Comparison of ENCODE assay signal across 24 cellular contexts in genomic region chr5:146690880-146691355, GRCh38.
"Had no signal": no experiment of that assay in that cellular context is flagged by ENCODE, and none has a peak within 500 bp of the region (broad histone marks: within the 10 kb centered on the region; RNA-seq: fewer than 3 reads in every experiment).

No MANE protein-coding gene starts in this region.

- H3K27me3 ChIP-seq: brain microvascular endothelial cell, gastrocnemius medialis, neural progenitor cell, pancreas, stomach, upper lobe of right lung had no signal

- H3K4me3 ChIP-seq: gastrocnemius medialis, mucosa of descending colon, neural progenitor cell, pancreas, smooth muscle cell, stomach, thoracic aorta, upper lobe of right lung had no signal

- H3K9me3 ChIP-seq: gastrocnemius medialis, mucosa of descending colon, pancreas, stomach, thoracic aorta, upper lobe of right lung had no signal

- H3K4me1 ChIP-seq: gastrocnemius medialis, neural progenitor cell, pancreas, stomach, upper lobe of right lung had no signal

- DNase-seq: activated CD4-positive, alpha-beta T cell treated with anti-CD3 and anti-CD28 coated beads, Interleukin-2, amount 10 ng/mL, durations not matched to agents 7 days and 5 days; activated CD8-positive, alpha-beta memory T cell treated with anti-CD3 and anti-CD28 coated beads, Interleukin-2, amount 50 U/mL, for 4 hours; activated effector memory CD4-positive, alpha-beta T cell treated with Interleukin-2 at 50 U/mL for 16 hours; activated naive CD4-positive, alpha-beta T cell treated with anti-CD3 and anti-CD28 coated beads, Interleukin-2, amount 10 ng/mL, durations not matched to agents 7 days and 5 days; activated naive CD8-positive, alpha-beta T cell treated with anti-CD3 and anti-CD28 coated beads, Interleukin-2, amount 50 U/mL, for 24 hours; activated T-cell treated with anti-CD3 and anti-CD28 coated beads, Interleukin-2, amount 50 U/mL, for 48 hours; aorta; brain microvascular endothelial cell; effector CD8-positive, alpha-beta T cell; gastrocnemius medialis; immature natural killer cell; kidney glomerular epithelial cell; mucosa of descending colon; naive B cell; pancreas; stimulated activated CD4-positive, alpha-beta T cell treated with anti-CD3 and anti-CD28 coated beads, Interleukin-4, amount 100 ng/mL, for 1 hour; stomach; upper lobe of right lung had no signal

- H3K36me3 ChIP-seq: brain microvascular endothelial cell, gastrocnemius medialis, pancreas, stomach, upper lobe of right lung had no signal

- ATAC-seq: activated CD4-positive, CD25-positive, alpha-beta regulatory T cell treated with anti-CD3 and anti-CD28 coated beads, Interleukin-2, amount 50 U/mL, for 24 hours; activated naive CD8-positive, alpha-beta T cell treated with anti-CD3 and anti-CD28 coated beads, Interleukin-2, amount 50 U/mL, for 24 hours; esophagus mucosa; gastrocnemius medialis; mucosa of descending colon; pancreas; sciatic nerve; upper lobe of right lung had no signal
